13 cellular contexts compared by ENCODE assay signal in genomic region chr2:185316383-185316782, GRCh38.
DNase-seq lines count a peak whose midpoint lies in the region; ATAC-seq and TF ChIP-seq lines count a peak whose summit lies in the region.
"Had no signal": no experiment of that assay in that cellular context is flagged by ENCODE, and none has a peak within 500 bp of the region (broad histone marks: within the 10 kb centered on the region; RNA-seq: fewer than 3 reads in every experiment).

No MANE protein-coding gene starts in this region.

- intact Hi-C loops in thyroid gland (cut with DNase I): no loop called here

- no peaks in the 10 kb centered on the region for H3K36me3 ChIP-seq in thyroid gland

- ATAC-seq in GM18502 (IDR thresholded peaks at IDR 0.05; ENCODE audit: poor library complexity, unreplicated experiment) (peak; percentile 67), GM19025 (IDR thresholded peaks at IDR 0.05; ENCODE audit: low read depth, unreplicated experiment) (peak; percentile 64), HG02798 (IDR thresholded peaks at IDR 0.05; ENCODE audit: poor library complexity, unreplicated experiment) (peak; percentile 76), HG03575 (IDR thresholded peaks at IDR 0.05; ENCODE audit: extremely low read depth, insufficient number of reproducible peaks, low FRiP score, unreplicated experiment) (peak; percentile 70), GM21576 (IDR thresholded peaks at IDR 0.05; ENCODE audit: unreplicated experiment) (no peak)

- no peaks in the 10 kb centered on the region for H3K4me1 ChIP-seq in thyroid gland

- no peaks in the 10 kb centered on the region for H3K9me3 ChIP-seq in thyroid gland

- no peak for TF ChIP-seq CTCF in thyroid gland (IDR thresholded peaks at IDR 0.05)

- H3K27ac ChIP-seq in thyroid gland: no peak overlapping the region

- TF ChIP-seq POLR2A in thyroid gland (IDR thresholded peaks at IDR 0.05): no peak

- DNase-seq in thyroid gland: no peak
- DNase-seq in COLO668 (lab: John Stamatoyannopoulos, UW; ENCODE audit: unreplicated experiment): no peak
- no peak for DNase-seq in germinal center (ENCODE audit: low spot score)
- DNase-seq: activated CD4-positive, alpha-beta T cell treated with anti-CD3 and anti-CD28 coated beads, Interleukin-2, amount 50 U/mL, for 1 hour; central memory CD4-positive, alpha-beta T cell; GOT3; mammary epithelial cell; MV-4-11 had no signal

- H3K27me3 ChIP-seq in thyroid gland: no peaks in the 10 kb centered on the region

- no peak overlapping the region for H3K4me3 ChIP-seq in thyroid gland (replicated peaks in 1 of 3)

- WGBS in thyroid gland, 2 donors: 44 to 59% methylated on average over 2 of the region's 2 CpGs
